ENCODE assay signal across 21 cellular contexts in genomic region chr20:32543570-32544259, GRCh38. TPM values are rescaled to one million over a fixed set of nuclear protein-coding genes. Genes with fewer than 3 reads are reported as not detected.
A peak's percentile ranks its signal among the peaks of the same experiment; 100 is the strongest.
DNase-seq lines count a peak whose midpoint lies in the region; ATAC-seq lines count a peak whose summit lies in the region.
"Had no signal": no experiment of that assay in that cellular context is flagged by ENCODE, and none has a peak within 500 bp of the region (broad histone marks: within the 10 kb centered on the region; RNA-seq: fewer than 3 reads in every experiment).

No MANE protein-coding gene starts in this region.

- CTCF ChIA-PET in activated naive CD4-positive, alpha-beta T cell treated with anti-CD3 and anti-CD28 coated beads, Interleukin-2, amount 10 ng/mL, durations not matched to agents 7 days and 5 days (lab: Charles Lee) = interaction anchor here (0.8 to 9.6 kb wide), 2 partner anchors 19 to 109 kb away, joined by 3 to 173 read pairs; no protein-coding TSS in a partner anchor
- CTCF ChIA-PET in activated CD8-positive, alpha-beta T cell treated with anti-CD3 and anti-CD28 coated beads, Interleukin-2, amount 10 ng/mL, durations not matched to agents 7 days and 5 days (lab: Charles Lee) = interaction anchor here (0.8 kb wide), 1 partner anchor 13 kb away, joined by 3 read pairs; no protein-coding TSS in a partner anchor

- no peaks in the 10 kb centered on the region for H3K27me3 Mint-ChIP-seq in activated naive CD4-positive, alpha-beta T cell treated with anti-CD3 and anti-CD28 coated beads, Interleukin-2, amount 10 ng/mL, durations not matched to agents 7 days and 5 days
- H3K27me3 Mint-ChIP-seq in activated CD8-positive, alpha-beta T cell treated with anti-CD3 and anti-CD28 coated beads, Interleukin-2, amount 10 ng/mL, durations not matched to agents 7 days and 5 days (ENCODE audit: low read depth) = no peaks in the 10 kb centered on the region
- H3K27me3 Mint-ChIP-seq in immature natural killer cell (ENCODE audit: low read depth in 3 of 3) = peaks cover 10 to 22% (median 21%) of the 10 kb centered on the region in 3 donors

- H3K36me3 Mint-ChIP-seq in activated naive CD4-positive, alpha-beta T cell treated with anti-CD3 and anti-CD28 coated beads, Interleukin-2, amount 10 ng/mL, durations not matched to agents 7 days and 5 days = peaks cover 36% of the 10 kb centered on the region
- peaks cover 21% of the 10 kb centered on the region for H3K36me3 Mint-ChIP-seq in activated CD8-positive, alpha-beta T cell treated with anti-CD3 and anti-CD28 coated beads, Interleukin-2, amount 10 ng/mL, durations not matched to agents 7 days and 5 days (ENCODE audit: low read depth)
- H3K36me3 Mint-ChIP-seq in immature natural killer cell = peaks cover 0 to 4% (median 0%) of the 10 kb centered on the region in 3 donors
- peaks cover 19% of the 10 kb centered on the region for H3K36me3 Mint-ChIP-seq in stimulated activated effector memory CD8-positive, alpha-beta T cell treated with anti-CD3 and anti-CD28 coated beads, Interleukin-12 subunit alpha, Interleukin-12 subunit beta, amount 100 ng/mL, for 72 hours

- POLR2A ChIA-PET in activated CD8-positive, alpha-beta T cell treated with anti-CD3 and anti-CD28 coated beads, Interleukin-2, amount 10 ng/mL, durations not matched to agents 7 days and 5 days (lab: Charles Lee) = no interaction called here

- H3K4me1 Mint-ChIP-seq in activated naive CD4-positive, alpha-beta T cell treated with anti-CD3 and anti-CD28 coated beads, Interleukin-2, amount 10 ng/mL, durations not matched to agents 7 days and 5 days = peaks cover 66% of the 10 kb centered on the region
- H3K4me1 Mint-ChIP-seq in activated CD8-positive, alpha-beta T cell treated with anti-CD3 and anti-CD28 coated beads, Interleukin-2, amount 10 ng/mL, durations not matched to agents 7 days and 5 days (ENCODE audit: low read depth) = peaks cover 76% of the 10 kb centered on the region
- peaks cover 98 to 99% of the 10 kb centered on the region in 2 donors for H3K4me1 Mint-ChIP-seq in immature natural killer cell
- peaks cover 72% of the 10 kb centered on the region for H3K4me1 Mint-ChIP-seq in stimulated activated effector memory CD8-positive, alpha-beta T cell treated with anti-CD3 and anti-CD28 coated beads, Interleukin-12 subunit alpha, Interleukin-12 subunit beta, amount 100 ng/mL, for 72 hours

- H3K4me3 Mint-ChIP-seq in activated naive CD4-positive, alpha-beta T cell treated with anti-CD3 and anti-CD28 coated beads, Interleukin-2, amount 10 ng/mL, durations not matched to agents 7 days and 5 days = no peak overlapping the region
- H3K4me3 Mint-ChIP-seq in activated CD8-positive, alpha-beta T cell treated with anti-CD3 and anti-CD28 coated beads, Interleukin-2, amount 10 ng/mL, durations not matched to agents 7 days and 5 days = no peak overlapping the region
- H3K4me3 Mint-ChIP-seq in immature natural killer cell = peak overlapping the region in 4 of 5 donors; percentile 8 to 61 (median 28)
- no peak overlapping the region for H3K4me3 Mint-ChIP-seq in stimulated activated effector memory CD8-positive, alpha-beta T cell treated with anti-CD3 and anti-CD28 coated beads, Interleukin-12 subunit alpha, Interleukin-12 subunit beta, amount 100 ng/mL, for 72 hours
- H3K4me3 Mint-ChIP-seq: GM23338 had no signal

- H3K27ac Mint-ChIP-seq in activated naive CD4-positive, alpha-beta T cell treated with anti-CD3 and anti-CD28 coated beads, Interleukin-2, amount 10 ng/mL, durations not matched to agents 7 days and 5 days = peak overlapping the region; percentile 28
- H3K27ac Mint-ChIP-seq in activated CD8-positive, alpha-beta T cell treated with anti-CD3 and anti-CD28 coated beads, Interleukin-2, amount 10 ng/mL, durations not matched to agents 7 days and 5 days = peak overlapping the region; percentile 69
- H3K27ac Mint-ChIP-seq in immature natural killer cell = peak overlapping the region; percentile 39 to 90 (median 72)
- peak overlapping the region; percentile 99 for H3K27ac Mint-ChIP-seq in stimulated activated effector memory CD8-positive, alpha-beta T cell treated with anti-CD3 and anti-CD28 coated beads, Interleukin-12 subunit alpha, Interleukin-12 subunit beta, amount 100 ng/mL, for 72 hours
- H3K27ac Mint-ChIP-seq: GM23338 had no signal

- ATAC-seq in activated CD8-positive, alpha-beta T cell treated with anti-CD3 and anti-CD28 coated beads, Interleukin-2, amount 10 ng/mL, durations not matched to agents 7 days and 5 days = no peak
- no peak for ATAC-seq in stimulated activated effector memory CD8-positive, alpha-beta T cell treated with anti-CD3 and anti-CD28 coated beads, Interleukin-12 subunit alpha, Interleukin-12 subunit beta, amount 100 ng/mL, for 72 hours
- ATAC-seq in left lobe of liver (no peak), GM21390 (IDR thresholded peaks at IDR 0.05; ENCODE audit: unreplicated experiment) (no peak)
- ATAC-seq: gastroesophageal sphincter, GM23338, Panc1, right cardiac atrium, upper lobe of right lung had no signal

- H3K9me3 Mint-ChIP-seq in activated naive CD4-positive, alpha-beta T cell treated with anti-CD3 and anti-CD28 coated beads, Interleukin-2, amount 10 ng/mL, durations not matched to agents 7 days and 5 days = no peaks in the 10 kb centered on the region
- H3K9me3 Mint-ChIP-seq in activated CD8-positive, alpha-beta T cell treated with anti-CD3 and anti-CD28 coated beads, Interleukin-2, amount 10 ng/mL, durations not matched to agents 7 days and 5 days (ENCODE audit: insufficient read depth) = no peaks in the 10 kb centered on the region
- H3K9me3 Mint-ChIP-seq in immature natural killer cell = no peaks in the 10 kb centered on the region
- H3K9me3 Mint-ChIP-seq in stimulated activated effector memory CD8-positive, alpha-beta T cell treated with anti-CD3 and anti-CD28 coated beads, Interleukin-12 subunit alpha, Interleukin-12 subunit beta, amount 100 ng/mL, for 72 hours = no peaks in the 10 kb centered on the region
- H3K9me3 Mint-ChIP-seq: GM23338 had no signal

- no peak for DNase-seq in activated naive CD4-positive, alpha-beta T cell treated with anti-CD3 and anti-CD28 coated beads, Interleukin-2, amount 10 ng/mL, durations not matched to agents 7 days and 5 days
- DNase-seq in activated naive CD4-positive, alpha-beta T cell treated with anti-CD3 and anti-CD28 coated beads, Interleukin-2, amount 50 U/mL, for 16 hours = no peak
- no peak for DNase-seq in activated CD8-positive, alpha-beta T cell treated with anti-CD3 and anti-CD28 coated beads, Interleukin-2, amount 10 ng/mL, durations not matched to agents 7 days and 5 days
- no peak for DNase-seq in immature natural killer cell
- no peak for DNase-seq in stimulated activated effector memory CD8-positive, alpha-beta T cell treated with anti-CD3 and anti-CD28 coated beads, Interleukin-12 subunit alpha, Interleukin-12 subunit beta, amount 100 ng/mL, for 72 hours (ENCODE audit: low spot score in 2 of 2)
- DNase-seq in Kasumi-1 (lab: John Stamatoyannopoulos, UW) = no peak
- no peak for DNase-seq in left lobe of liver (ENCODE audit: low spot score)
- DNase-seq: ACHN, cerebellar nuclear complex, kidney, mammary epithelial cell, NCI-H1105 treated with DMSO at 0.1 percent for 48 hours, NCI-H510A, ovary, right cardiac atrium, SIG-M5, upper lobe of right lung had no signal

RNA-seq across cellular contexts. Expression of gene NOL4L, which starts 41.4 kb away (rescaled TPM):
- total RNA-seq in activated CD8-positive, alpha-beta T cell treated with anti-CD3 and anti-CD28 coated beads, Interleukin-2, amount 10 ng/mL, durations not matched to agents 7 days and 5 days = 10 to 100 TPM; 22.2 to 24.5 TPM
- 10 to 100 TPM in 1 of 3 donors, 1 to 10 TPM in 2; 4.1 to 17.2 (median 9.6) TPM for polyA plus RNA-seq in immature natural killer cell
- total RNA-seq in left lobe of liver = 5.8 TPM

Comparison
In these comparisons a context has a peak if more than half of its experiments do, and no peak if none do; other contexts are left out.
1. H3K27ac Mint-ChIP-seq: peak in every context shown above with its lines; median percentile 99 in stimulated activated effector memory CD8-positive, alpha-beta T cell treated with anti-CD3 and anti-CD28 coated beads, Interleukin-12 subunit alpha, Interleukin-12 subunit beta, amount 100 ng/mL, for 72 hours; 72 in immature natural killer cell; 69 in activated CD8-positive, alpha-beta T cell treated with anti-CD3 and anti-CD28 coated beads, Interleukin-2, amount 10 ng/mL, durations not matched to agents 7 days and 5 days; 28 in activated naive CD4-positive, alpha-beta T cell treated with anti-CD3 and anti-CD28 coated beads, Interleukin-2, amount 10 ng/mL, durations not matched to agents 7 days and 5 days.
2. H3K4me3 Mint-ChIP-seq: peak in immature natural killer cell (4 of 5); none in activated naive CD4-positive, alpha-beta T cell treated with anti-CD3 and anti-CD28 coated beads, Interleukin-2, amount 10 ng/mL, durations not matched to agents 7 days and 5 days (single experiment), activated CD8-positive, alpha-beta T cell treated with anti-CD3 and anti-CD28 coated beads, Interleukin-2, amount 10 ng/mL, durations not matched to agents 7 days and 5 days (single experiment) and stimulated activated effector memory CD8-positive, alpha-beta T cell treated with anti-CD3 and anti-CD28 coated beads, Interleukin-12 subunit alpha, Interleukin-12 subunit beta, amount 100 ng/mL, for 72 hours (single experiment).